Comparison of ENCODE assay signal across 8 cellular contexts in genomic region chr19:49057636-49058234, GRCh38. TPM values are rescaled to one million over a fixed set of nuclear protein-coding genes. Genes with fewer than 3 reads are reported as not detected.
A peak's percentile ranks its signal among the peaks of the same experiment; 100 is the strongest.
DNase-seq lines count a peak whose midpoint lies in the region; ATAC-seq, FAIRE-seq and TF ChIP-seq lines count a peak whose summit lies in the region.

Gene CGB7 (minus strand): TSS chr19:49057749. CDS start chr19:49055375, 2,374 bp downstream.

- H3K36me3 Mint-ChIP-seq in activated naive CD8-positive, alpha-beta T cell = no peaks in the 10 kb centered on the region

- peak within 1 kb of the TSS; percentile 89 for H3K4me3 Mint-ChIP-seq in activated naive CD8-positive, alpha-beta T cell

- peak; percentile 79 for DNase-seq in EH (ENCODE audit: low read depth)
- peak; percentile 82 for DNase-seq in NCI-H748 (lab: John Stamatoyannopoulos, UW; ENCODE audit: unreplicated experiment)
- peak; percentile 59 to 77 for DNase-seq in cardiac muscle cell (ENCODE audit: low read depth in 1 of 2, low spot score in 1 of 2)
- DNase-seq in trophoblast cell = peak in 1 of 2 donors; percentile 62
- no peak for DNase-seq in GM13977 (ENCODE audit: low spot score)
- no peak for DNase-seq in GM12892 (ENCODE audit: insufficient read length)

- H4K91ac ChIP-seq in trophoblast cell (ENCODE audit: low read depth, low read length) = peak within 1 kb of the TSS; percentile 29

- in situ Hi-C loops in GM13977 (cut with MboI; ENCODE audit: low pct_unique_long_range_greater_than_20kb, low sequenced_read_pairs, unreplicated experiment) = no loop called here

- no peak within 1 kb of the TSS for H2AK5ac ChIP-seq in trophoblast cell (ENCODE audit: low read length)

- no peak for ATAC-seq in HG02884 (IDR thresholded peaks at IDR 0.05; ENCODE audit: unreplicated experiment)

- H3K9ac ChIP-seq in trophoblast cell (ENCODE audit: low read length) = no peak within 1 kb of the TSS

- WGBS in trophoblast cell (ENCODE audit: extremely low coverage, insufficient coverage, insufficient read length) = no CpG with 5 or more reads among the region's 38 CpGs

- H3K23ac ChIP-seq in trophoblast cell (ENCODE audit: low read length) = no peak within 1 kb of the TSS

- no peak for FAIRE-seq in GM12892 (lab: Jason Lieb, UNC)

- H3K36me3 ChIP-seq in cardiac muscle cell (no peaks in the 10 kb centered on the region), trophoblast cell (ENCODE audit: control insufficient read depth in 1 of 2, insufficient read depth in 2 of 2, low read length in 2 of 2) (peaks cover 0 to 2% of the 10 kb centered on the region in 2 experiments)

- H3K79me1 ChIP-seq in trophoblast cell (ENCODE audit: low read length) = peaks cover 16% of the 10 kb centered on the region

- peaks cover 12% of the 10 kb centered on the region for H3K27me3 Mint-ChIP-seq in activated naive CD8-positive, alpha-beta T cell

- H3K9me3 Mint-ChIP-seq in activated naive CD8-positive, alpha-beta T cell (ENCODE audit: low read depth) = no peaks in the 10 kb centered on the region

- TF ChIP-seq CTCF in cardiac muscle cell (IDR thresholded peaks at IDR 0.05; ENCODE audit: low read depth, low read length) (no peak), GM13977 (IDR thresholded peaks at IDR 0.05; ENCODE audit: extremely low read depth, insufficient read depth, missing control alignments) (no peak)

- H3K27ac Mint-ChIP-seq in activated naive CD8-positive, alpha-beta T cell = no peak within 1 kb of the TSS

- no peaks in the 10 kb centered on the region for H3K27me3 ChIP-seq in cardiac muscle cell
- H3K27me3 ChIP-seq in trophoblast cell (ENCODE audit: insufficient read depth, low read length) = peaks cover 5% of the 10 kb centered on the region

- H3K4ac ChIP-seq in trophoblast cell (ENCODE audit: low read depth, low read length) = no peak within 1 kb of the TSS

- TF ChIP-seq POLR2A in GM12892 (IDR thresholded peaks at IDR 0.05; ENCODE audit: low read depth, low read length) = no peak

- peak within 1 kb of the TSS; percentile 42 for H3K18ac ChIP-seq in trophoblast cell (ENCODE audit: low read length)

- peak within 1 kb of the TSS; percentile 46 for H4K8ac ChIP-seq in trophoblast cell (ENCODE audit: low read depth, low read length)

- no peak within 1 kb of the TSS for H2BK5ac ChIP-seq in trophoblast cell (ENCODE audit: low read depth, low read length, poor library complexity)

- peaks cover 4% of the 10 kb centered on the region for H3K79me2 ChIP-seq in trophoblast cell (ENCODE audit: control insufficient read depth, insufficient read depth, low read length, poor library complexity)

- no peaks in the 10 kb centered on the region for H3K9me3 ChIP-seq in cardiac muscle cell (ENCODE audit: low read depth)
- peaks cover 2% of the 10 kb centered on the region for H3K9me3 ChIP-seq in trophoblast cell (ENCODE audit: insufficient read depth, low read depth, low read length)

- peaks cover 4% of the 10 kb centered on the region for H3K4me1 ChIP-seq in cardiac muscle cell (ENCODE audit: low read depth)
- peaks cover 2 to 16% of the 10 kb centered on the region in 2 experiments for H3K4me1 ChIP-seq in trophoblast cell (ENCODE audit: control insufficient read depth in 1 of 2, insufficient read depth in 2 of 2, low read length in 2 of 2)

- peak within 1 kb of the TSS; percentile 49 for H3K4me3 ChIP-seq in cardiac muscle cell
- peak within 1 kb of the TSS; percentile 62 for H3K4me3 ChIP-seq in trophoblast cell (ENCODE audit: low read depth, low read length)

- no peak within 1 kb of the TSS for H4K12ac ChIP-seq in trophoblast cell (ENCODE audit: low read depth, low read length)

- peak within 1 kb of the TSS; percentile 4 for H2AFZ ChIP-seq in trophoblast cell (ENCODE audit: insufficient read depth, low read length, poor library complexity)

- H3K4me1 Mint-ChIP-seq in activated naive CD8-positive, alpha-beta T cell (ENCODE audit: low read depth) = peaks cover 15% of the 10 kb centered on the region

- H2BK12ac ChIP-seq in trophoblast cell (ENCODE audit: low read length) = no peak within 1 kb of the TSS

- peak within 1 kb of the TSS; percentile 11 for H3K14ac ChIP-seq in trophoblast cell (ENCODE audit: low read length)

- peak within 1 kb of the TSS; percentile 75 for H3K4me2 ChIP-seq in trophoblast cell (ENCODE audit: low read length)

- H3K27ac ChIP-seq in cardiac muscle cell = no peak within 1 kb of the TSS
- no peak within 1 kb of the TSS for H3K27ac ChIP-seq in trophoblast cell (ENCODE audit: low read depth, low read length)

- H2BK120ac ChIP-seq in trophoblast cell (ENCODE audit: insufficient read depth, low read length, poor library complexity) = no peak within 1 kb of the TSS

RNA-seq across cellular contexts. Expression of gene CGB7, which starts in this region (rescaled TPM):
- total RNA-seq in cardiac muscle cell = 3.9 and 8.3 TPM in 2 replicates
- 6.5 and 11.5 TPM in 2 replicates for polyA plus RNA-seq in cardiac muscle cell
- 11.9 and 12.3 TPM in 2 replicates for polyA plus RNA-seq in trophoblast cell (2013)
- polyA plus RNA-seq in GM12892 (2012; ENCODE audit: missing spikeins) = not detected

Comparison
In these comparisons a context has a peak if more than half of its experiments do, and no peak if none do; other contexts are left out.
1. DNase-seq: peak in EH (single experiment), NCI-H748 (single experiment) and cardiac muscle cell (2 of 2); none in GM13977 (single experiment) and GM12892 (single experiment).